In the genomic region with DNA sequence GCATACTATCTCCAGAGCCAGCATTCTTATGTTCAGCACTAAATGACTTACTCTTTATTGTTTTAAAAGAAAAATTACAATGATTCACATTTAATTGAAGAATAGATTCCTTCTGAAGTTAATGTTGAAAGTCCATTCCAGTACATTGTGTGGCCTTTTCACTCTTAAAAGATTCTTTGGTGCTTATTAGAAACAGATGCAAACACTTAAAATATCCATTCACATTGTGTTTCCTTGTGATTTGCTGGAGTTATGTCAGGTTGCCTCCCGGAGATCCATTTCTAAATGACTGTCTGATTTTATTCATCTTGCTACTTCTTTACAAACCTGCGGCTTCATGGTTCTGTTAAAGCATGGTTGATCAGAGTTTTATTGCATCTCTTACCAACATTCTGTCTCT, we compare ENCODE assay signal across 25 cellular contexts.
DNase-seq lines count a peak whose midpoint lies in the region; ATAC-seq, FAIRE-seq and TF ChIP-seq lines count a peak whose summit lies in the region.
"Had no signal": no experiment of that assay in that cellular context is flagged by ENCODE, and none has a peak within 500 bp of the region (broad histone marks: within the 10 kb centered on the region; RNA-seq: fewer than 3 reads in every experiment).

No MANE protein-coding gene starts in this region.

- H4K20me1 ChIP-seq in GM23338 (replicated peaks; ENCODE audit: insufficient read depth), result no peaks in the 10 kb centered on the region
- H4K20me1 ChIP-seq in H1 (replicated peaks in 1 of 2; ENCODE audit: control insufficient read depth in 1 of 2, insufficient read depth in 2 of 2, low read length in 2 of 2), result no peaks in the 10 kb centered on the region
- H4K20me1 ChIP-seq: BLaER1 treated with 17β-estradiol and CSF1 and Interleukin-3, amounts not matched to agents 10 nM and 100 nM had no signal

- no peaks in the 10 kb centered on the region for H3F3A ChIP-seq in GM23338 (replicated peaks; ENCODE audit: low read depth)

- ATAC-seq in GM23338, result no peak
- ATAC-seq in upper lobe of right lung, result no peak
- ATAC-seq in activated CD4-positive, alpha-beta T cell treated with anti-CD3 and anti-CD28 coated beads for 36 hours, result no peak
- ATAC-seq: HCT116, HepG2, PC-3, Right ventricle myocardium inferior had no signal

- CTCF ChIA-PET in H1 (lab: Charles Lee; ENCODE audit: partially characterized antibody) (no interaction called here), Calu3 (lab: Charles Lee) (no interaction called here)
- CTCF ChIA-PET in activated CD4-positive, alpha-beta T cell treated with anti-CD3 and anti-CD28 coated beads for 36 hours (lab: Charles Lee), result no interaction called here

- H3K56ac ChIP-seq in H1 (replicated peaks; ENCODE audit: insufficient read length, low read depth, low read length), result no peak overlapping the region

- no peak overlapping the region for H3K18ac ChIP-seq in H1 (ENCODE audit: extremely low read depth, low read length)

- no peaks in the 10 kb centered on the region for H3K36me3 Mint-ChIP-seq in GM23338 (ENCODE audit: low read depth)
- H3K36me3 Mint-ChIP-seq in Calu3 (ENCODE audit: insufficient read depth, unreplicated experiment), result no peaks in the 10 kb centered on the region
- no peaks in the 10 kb centered on the region for H3K36me3 Mint-ChIP-seq in glutamatergic neuron (ENCODE audit: unreplicated experiment)
- no peaks in the 10 kb centered on the region for H3K36me3 Mint-ChIP-seq in activated CD4-positive, alpha-beta T cell treated with anti-CD3 and anti-CD28 coated beads for 36 hours (ENCODE audit: low read depth)

- H3K23me2 ChIP-seq in H1 (ENCODE audit: low read depth, low read length), result no peaks in the 10 kb centered on the region

- H3K23ac ChIP-seq in H1 (ENCODE audit: insufficient read length), result no peak overlapping the region

- H3K79me2 ChIP-seq in GM23338 (replicated peaks; ENCODE audit: insufficient read depth) (no peaks in the 10 kb centered on the region), H1 (ENCODE audit: control insufficient read depth in 1 of 2, insufficient read depth in 2 of 2, low read length in 2 of 2) (no peaks in the 10 kb centered on the region)

- H4K8ac ChIP-seq in H1 (ENCODE audit: extremely low read depth, insufficient read depth, low read length), result no peak overlapping the region

- intact Hi-C loops in Calu3 (cut with micrococcal nuclease; ENCODE audit: unreplicated experiment) (no loop called here), upper lobe of right lung (cut with DNase I) (no loop called here)
- intact Hi-C loops in activated CD4-positive, alpha-beta T cell treated with anti-CD3 and anti-CD28 coated beads for 36 hours (cut with DNase I, micrococcal nuclease), result no loop called here

- no peaks in the 10 kb centered on the region for H3K4me1 Mint-ChIP-seq in GM23338
- H3K4me1 Mint-ChIP-seq in Calu3 (ENCODE audit: low read depth, unreplicated experiment), result no peaks in the 10 kb centered on the region
- H3K4me1 Mint-ChIP-seq in glutamatergic neuron (ENCODE audit: low read depth, unreplicated experiment), result no peaks in the 10 kb centered on the region
- no peaks in the 10 kb centered on the region for H3K4me1 Mint-ChIP-seq in activated CD4-positive, alpha-beta T cell treated with anti-CD3 and anti-CD28 coated beads for 36 hours

- H2BK12ac ChIP-seq in H1 (ENCODE audit: low read depth, low read length), result no peak overlapping the region

- H2BK15ac ChIP-seq in H1 (ENCODE audit: low read length), result no peak overlapping the region

- no peak overlapping the region for H2BK120ac ChIP-seq in H1 (replicated peaks; ENCODE audit: low read depth, low read length)

- no peak overlapping the region for H2BK5ac ChIP-seq in H1 (ENCODE audit: low read depth, low read length)

- H3K9me2 ChIP-seq in GM23338 (ENCODE audit: insufficient read depth), result no peaks in the 10 kb centered on the region

- no peak for TF ChIP-seq POLR2A in H1 (IDR thresholded peaks at IDR 0.05; ENCODE audit: control extremely low read depth in 1 of 2, low read depth in 2 of 2, low read length in 2 of 2)

- no peaks in the 10 kb centered on the region for H3K36me3 ChIP-seq in GM23338 (ENCODE audit: insufficient read depth)
- H3K36me3 ChIP-seq in H1 (ENCODE audit: control insufficient read depth in 2 of 4, insufficient read depth in 4 of 4, low read length in 3 of 4), result no peaks in the 10 kb centered on the region
- H3K36me3 ChIP-seq in upper lobe of right lung, result no peaks in the 10 kb centered on the region
- H3K36me3 ChIP-seq: BLaER1 treated with 17β-estradiol and CSF1 and Interleukin-3, amounts not matched to agents 10 nM and 100 nM had no signal

- no peaks in the 10 kb centered on the region for H3K27me3 Mint-ChIP-seq in GM23338 (ENCODE audit: insufficient read depth, low read depth, poor library complexity)
- no peaks in the 10 kb centered on the region for H3K27me3 Mint-ChIP-seq in Calu3 (ENCODE audit: unreplicated experiment)
- peaks cover 2% of the 10 kb centered on the region for H3K27me3 Mint-ChIP-seq in glutamatergic neuron (ENCODE audit: unreplicated experiment)
- no peaks in the 10 kb centered on the region for H3K27me3 Mint-ChIP-seq in activated CD4-positive, alpha-beta T cell treated with anti-CD3 and anti-CD28 coated beads for 36 hours
- H3K27me3 Mint-ChIP-seq: CD4-positive, alpha-beta T cell had no signal

- no peak for TF ChIP-seq CTCF in GM23338 (conservative IDR thresholded peaks at IDR 0.05; ENCODE audit: low read depth in 2 of 2)
- no peak for TF ChIP-seq CTCF in H1 (IDR thresholded peaks at IDR 0.05; ENCODE audit: control extremely low read depth in 1 of 3, insufficient read depth in 1 of 3, low read depth in 1 of 3, low read length in 3 of 3)
- no peak for TF ChIP-seq CTCF in fibroblast of the aortic adventitia (IDR thresholded peaks at IDR 0.05; ENCODE audit: insufficient read depth, low read length)
- TF ChIP-seq CTCF in Calu3 (IDR thresholded peaks at IDR 0.05; ENCODE audit: unreplicated experiment), result no peak
- TF ChIP-seq CTCF in upper lobe of right lung (IDR thresholded peaks at IDR 0.05), result no peak
- TF ChIP-seq CTCF in glutamatergic neuron (IDR thresholded peaks at IDR 0.05; ENCODE audit: partially characterized antibody, unreplicated experiment), result no peak

- no peak for TF ChIP-seq RAD21 in H1 (IDR thresholded peaks at IDR 0.05 in 1 of 2, conservative IDR thresholded peaks at IDR 0.05 in 1 of 2; ENCODE audit: low read depth in 2 of 2, low read length in 2 of 2)

- BruUV-seq in Calu3 (replicated peaks; lab: Mats Ljungman, UMichigan), result no TSS peak

- H3K4ac ChIP-seq in H1 (replicated peaks; ENCODE audit: insufficient read length, low read depth, low read length), result no peak overlapping the region

- H2AK5ac ChIP-seq in H1 (ENCODE audit: low read depth, low read length), result no peak overlapping the region

- no peak overlapping the region for H4K91ac ChIP-seq in H1 (replicated peaks; ENCODE audit: insufficient read length, low read length)

- H3K27me3 ChIP-seq in GM23338 (ENCODE audit: insufficient read depth) (no peaks in the 10 kb centered on the region), H1 (replicated peaks in 1 of 4; ENCODE audit: control insufficient read depth in 3 of 4, extremely low read depth in 1 of 4, insufficient read depth in 3 of 4, low read length in 3 of 4) (no peaks in the 10 kb centered on the region), upper lobe of right lung (no peaks in the 10 kb centered on the region)
- H3K27me3 ChIP-seq: BLaER1 treated with 17β-estradiol and CSF1 and Interleukin-3, amounts not matched to agents 10 nM and 100 nM; SJCRH30 had no signal

- no peak overlapping the region for H3K14ac ChIP-seq in H1 (ENCODE audit: insufficient read length)

- no peak overlapping the region for H3K4me3 Mint-ChIP-seq in GM23338
- no peak overlapping the region for H3K4me3 Mint-ChIP-seq in Calu3 (ENCODE audit: low read depth, unreplicated experiment)
- H3K4me3 Mint-ChIP-seq in glutamatergic neuron (ENCODE audit: unreplicated experiment), result no peak overlapping the region
- no peak overlapping the region for H3K4me3 Mint-ChIP-seq in activated CD4-positive, alpha-beta T cell treated with anti-CD3 and anti-CD28 coated beads for 36 hours
- H3K4me3 Mint-ChIP-seq: CD4-positive, alpha-beta T cell had no signal

- H2AFZ ChIP-seq in GM23338 (0 out of 2 replicates have a peak overlapping the region, but pooled peaks have one; percentile 20), H1 (ENCODE audit: low read length) (peak overlapping the region; percentile 62; the same call in 1 of the 2 replicates)

- no peak for FAIRE-seq in H1 (lab: Jason Lieb, UNC)
- FAIRE-seq: HepG2 had no signal

- no peak overlapping the region for H3K9ac ChIP-seq in H1 (replicated peaks in 1 of 4; ENCODE audit: extremely low read depth in 1 of 4, low read depth in 3 of 4, low read length in 3 of 4)
- H3K9ac ChIP-seq: BLaER1 treated with 17β-estradiol and CSF1 and Interleukin-3, amounts not matched to agents 10 nM and 100 nM had no signal

- H3K4me2 ChIP-seq in GM23338 (no peak overlapping the region), H1 (ENCODE audit: insufficient read depth in 1 of 2, low read depth in 2 of 2, low read length in 2 of 2) (no peak overlapping the region)
- H3K4me2 ChIP-seq: BLaER1 treated with 17β-estradiol and CSF1 and Interleukin-3, amounts not matched to agents 10 nM and 100 nM had no signal

- DNase-seq in AG08395 (ENCODE audit: low spot score), result peak; percentile 14
- DNase-seq in GM23338 (ENCODE audit: low spot score), result no peak
- no peak for DNase-seq in H1 (ENCODE audit: low read depth in 1 of 2, low spot score in 2 of 2)
- DNase-seq in fibroblast of the aortic adventitia (ENCODE audit: low read depth), result peak; percentile 51
- DNase-seq in Calu3, result no peak
- DNase-seq in upper lobe of right lung, result no peak
- no peak for DNase-seq in glutamatergic neuron
- no peak for DNase-seq in activated CD4-positive, alpha-beta T cell treated with anti-CD3 and anti-CD28 coated beads for 36 hours
- DNase-seq: CD4-positive, alpha-beta T cell; DMS53; Karpas-422; NCI-H1092 treated with DMSO at 0.1 percent for 48 hours; NCI-H1436; NCI-H187 treated with DMSO at 0.1 percent for 48 hours; NCI-H446; NCI-H524 treated with DMSO at 0.1 percent for 48 hours; NCI-H82; NK-92 treated with Interleukin-12 subunit alpha and Interleukin-12 subunit beta, amount 100 ng/mL, for 24 hours; PC-3; SJCRH30 had no signal

- no peak overlapping the region for H2BK20ac ChIP-seq in H1 (ENCODE audit: low read length)

- H3K27ac ChIP-seq in GM23338 (ENCODE audit: low read depth), result no peak overlapping the region
- no peak overlapping the region for H3K27ac ChIP-seq in H1 (ENCODE audit: low read depth, low read length)
- no peak overlapping the region for H3K27ac ChIP-seq in upper lobe of right lung
- H3K27ac ChIP-seq: 22Rv1; BLaER1 treated with 17β-estradiol and CSF1 and Interleukin-3, amounts not matched to agents 10 nM and 100 nM; SJCRH30 had no signal

- no peaks in the 10 kb centered on the region for H3K4me1 ChIP-seq in GM23338 (ENCODE audit: insufficient read depth)
- no peaks in the 10 kb centered on the region for H3K4me1 ChIP-seq in H1 (replicated peaks in 1 of 4; ENCODE audit: control insufficient read depth in 3 of 4, insufficient read depth in 4 of 4, low read length in 3 of 4)
- no peaks in the 10 kb centered on the region for H3K4me1 ChIP-seq in upper lobe of right lung
- H3K4me1 ChIP-seq: BLaER1 treated with 17β-estradiol and CSF1 and Interleukin-3, amounts not matched to agents 10 nM and 100 nM; SJCRH30 had no signal

- WGBS in H1 (ENCODE audit: extremely low coverage in 1 of 2, insufficient coverage in 1 of 2, insufficient read length in 1 of 2, insufficient replicate concordance in 2 of 2, low coverage in 1 of 2, low lambda C conversion rate in 2 of 2, missing lambda C conversion rate in 1 of 2), 2 experiments, result 96% methylated on average over 2 of the region's 2 CpGs; no CpG with 5 or more reads in 1 of the 2 experiments

- no peak for TF ChIP-seq EP300 in H1 (IDR thresholded peaks at IDR 0.05; ENCODE audit: borderline replicate concordance in 1 of 2, low read depth in 2 of 2, low read length in 2 of 2)

- H3K9me3 Mint-ChIP-seq in GM23338 (no peaks in the 10 kb centered on the region), Calu3 (ENCODE audit: low read depth, unreplicated experiment) (no peaks in the 10 kb centered on the region), glutamatergic neuron (ENCODE audit: unreplicated experiment) (no peaks in the 10 kb centered on the region)
- peaks cover 1% of the 10 kb centered on the region for H3K9me3 Mint-ChIP-seq in activated CD4-positive, alpha-beta T cell treated with anti-CD3 and anti-CD28 coated beads for 36 hours (ENCODE audit: low read depth)
- H3K9me3 Mint-ChIP-seq: CD4-positive, alpha-beta T cell had no signal

- H3K9me3 ChIP-seq in H1 (ENCODE audit: insufficient read depth in 2 of 2, low read depth in 1 of 2, low read length in 1 of 2) (no peaks in the 10 kb centered on the region), upper lobe of right lung (no peaks in the 10 kb centered on the region)

- POLR2A ChIA-PET in H1 (lab: Charles Lee; ENCODE audit: partially characterized antibody), result no interaction called here
- POLR2A ChIA-PET in activated CD4-positive, alpha-beta T cell treated with anti-CD3 and anti-CD28 coated beads for 36 hours (lab: Charles Lee), result no interaction called here

- H3K27ac Mint-ChIP-seq in GM23338, result no peak overlapping the region
- H3K27ac Mint-ChIP-seq in Calu3 (ENCODE audit: unreplicated experiment), result no peak overlapping the region
- no peak overlapping the region for H3K27ac Mint-ChIP-seq in glutamatergic neuron (ENCODE audit: unreplicated experiment)
- no peak overlapping the region for H3K27ac Mint-ChIP-seq in activated CD4-positive, alpha-beta T cell treated with anti-CD3 and anti-CD28 coated beads for 36 hours
- H3K27ac Mint-ChIP-seq: CD4-positive, alpha-beta T cell had no signal

- H3K4me3 ChIP-seq in GM23338 (no peak overlapping the region), H1 (ENCODE audit: extremely low read depth in 1 of 4, insufficient read depth in 2 of 4, low read depth in 3 of 4, low read length in 4 of 4) (no peak overlapping the region), fibroblast of the aortic adventitia (ENCODE audit: low read depth, low read length) (no peak overlapping the region), upper lobe of right lung (no peak overlapping the region)
- H3K4me3 ChIP-seq: BLaER1 treated with 17β-estradiol and CSF1 and Interleukin-3, amounts not matched to agents 10 nM and 100 nM; SJCRH30 had no signal

- no peak overlapping the region for H4K5ac ChIP-seq in H1 (ENCODE audit: insufficient read length, low read depth, low read length)

- no peaks in the 10 kb centered on the region for H3K79me1 ChIP-seq in H1 (ENCODE audit: low read depth, low read length)

Comparison
In these comparisons a context has a peak if more than half of its experiments do, and no peak if none do; other contexts are left out.
1. DNase-seq: peak in AG08395 (single experiment) and fibroblast of the aortic adventitia (single experiment); none in GM23338 (single experiment), H1 (0 of 2), Calu3 (single experiment), upper lobe of right lung (single experiment), glutamatergic neuron (single experiment) and activated CD4-positive, alpha-beta T cell treated with anti-CD3 and anti-CD28 coated beads for 36 hours (single experiment).